ENCODE assay signal across 18 cellular contexts in the genomic region with DNA sequence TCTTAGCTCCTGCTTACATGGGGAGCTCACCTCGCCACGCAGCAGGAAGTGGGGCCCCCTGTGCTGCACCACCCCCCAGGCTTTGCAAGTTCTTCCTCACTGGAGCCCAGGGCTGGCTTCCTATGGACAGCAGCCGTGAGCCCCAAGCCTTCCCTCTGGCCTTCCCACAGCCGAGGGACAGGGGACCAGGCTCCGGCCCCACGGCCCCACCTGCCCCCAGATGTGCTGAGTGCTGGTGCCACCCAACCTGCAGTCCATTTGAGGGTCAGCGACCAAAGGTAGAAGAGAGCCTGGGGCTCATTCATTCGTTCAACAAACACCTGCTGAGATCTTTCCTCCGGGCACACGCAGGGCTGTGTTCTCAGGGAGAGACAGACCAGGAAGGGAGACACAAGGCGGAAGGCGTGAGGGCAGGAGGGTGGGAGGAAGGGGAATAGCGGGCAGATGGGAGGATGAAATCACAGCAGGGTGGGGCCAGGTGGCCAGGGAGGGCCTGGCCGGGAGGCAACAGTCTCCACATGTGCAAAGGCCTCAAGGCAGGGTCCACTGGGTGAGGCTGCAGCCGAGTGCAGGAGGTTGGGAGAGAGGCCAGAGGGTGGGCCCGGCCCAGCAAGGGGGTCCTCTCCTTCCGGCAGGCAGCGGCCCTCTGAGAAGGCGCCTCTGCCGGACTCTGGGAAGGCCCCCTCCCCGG.
A peak's percentile ranks its signal among the peaks of the same experiment; 100 is the strongest.
DNase-seq lines count a peak whose midpoint lies in the region; ATAC-seq, FAIRE-seq and TF ChIP-seq lines count a peak whose summit lies in the region.
"Had no signal": no experiment of that assay in that cellular context is flagged by ENCODE, and none has a peak within 500 bp of the region (broad histone marks: within the 10 kb centered on the region; RNA-seq: fewer than 3 reads in every experiment).

No MANE protein-coding gene starts in this region.

- ATAC-seq in activated CD4-positive, CD25-positive, alpha-beta regulatory T cell treated with anti-CD3 and anti-CD28 coated beads, Interleukin-2, amount 50 U/mL, for 24 hours = no peak
- ATAC-seq in left ventricle myocardium superior (no peak), GM18870 (IDR thresholded peaks at IDR 0.05; ENCODE audit: unreplicated experiment) (no peak)
- ATAC-seq: effector memory CD8-positive, alpha-beta T cell; naive thymus-derived CD8-positive, alpha-beta T cell had no signal

- H3K27ac ChIP-seq in HEK293 (ENCODE audit: extremely low read depth, low read depth, low read length) = no peak overlapping the region
- H3K27ac ChIP-seq: cardiac muscle cell, PC-9 had no signal

- CTCF ChIA-PET in HEK293 (lab: Yijun Ruan, JAX) = no interaction called here

- POLR2A ChIA-PET in HEK293 (lab: Yijun Ruan, JAX) = no interaction called here

- no peak for TF ChIP-seq CTCF in HEK293 (tag by site-specific recombination; IDR thresholded peaks at IDR 0.05)
- no peak for TF ChIP-seq CTCF in GM20000 (IDR thresholded peaks at IDR 0.05; ENCODE audit: extremely low read depth, missing control alignments)

- H3K9me3 ChIP-seq in HEK293 (ENCODE audit: control insufficient read depth, insufficient read depth, low read depth, low read length) = no peaks in the 10 kb centered on the region

- no peaks in the 10 kb centered on the region for H3K4me1 ChIP-seq in HEK293 (ENCODE audit: control insufficient read depth, insufficient read depth, low read length)

- no peaks in the 10 kb centered on the region for H3K36me3 ChIP-seq in HEK293 (ENCODE audit: control insufficient read depth in 2 of 2, insufficient read depth in 1 of 2, low read length in 2 of 2)
- H3K36me3 ChIP-seq: cardiac muscle cell had no signal

- intact Hi-C loops in left ventricle myocardium superior (cut with micrococcal nuclease) (no loop called here), posterior vena cava (cut with DNase I) (no loop called here)

- no peak for FAIRE-seq in frontal cortex (lab: Jason Lieb, UNC)

- peak; percentile 25 for DNase-seq in activated CD4-positive, CD25-positive, alpha-beta regulatory T cell treated with anti-CD3 and anti-CD28 coated beads, Interleukin-2, amount 50 U/mL, for 72 hours
- DNase-seq in left ventricle myocardium superior (peak; percentile 12), posterior vena cava (ENCODE audit: low spot score) (peak; percentile 71), frontal cortex (ENCODE audit: low spot score in 2 of 2) (no peak), GM20000 (ENCODE audit: low spot score) (no peak)
- DNase-seq: effector memory CD8-positive, alpha-beta T cell; GOT3; MM.1S; NCI-H2029 treated with DMSO at 0.1 percent for 48 hours; NCI-H526 treated with DMSO at 0.1 percent for 48 hours; PC-9; SW 1271 had no signal

- H3K4me3 ChIP-seq in HEK293 (ENCODE audit: low read depth, low read length) = no peak overlapping the region
- H3K4me3 ChIP-seq: cardiac muscle cell, lung, PC-9 had no signal

TF ChIP-seq in HEK293, 187 proteins besides CTCF, POLR2A, EP300 and RAD21:
- peak; percentile 15; the same call in 1 of the 2 replicates for TF ChIP-seq ZIC2 (tag by site-specific recombination; IDR thresholded peaks at IDR 0.05)
- no peak for TF ChIP-seq ZNF274 (IDR thresholded peaks at IDR 0.05; ENCODE audit: low read length)
- TF ChIP-seq ZNF274 (tag by site-specific recombination; IDR thresholded peaks at IDR 0.05; ENCODE audit: borderline replicate concordance) = no peak
- no peak for TF ChIP-seq ZNF394 (tag by site-specific recombination; IDR thresholded peaks at IDR 0.05; ENCODE audit: borderline replicate concordance)
- no peak for TF ChIP-seq EGR2 (tag by site-specific recombination; IDR thresholded peaks at IDR 0.05; ENCODE audit: low read depth)
- 0 out of 2 replicates have a peak, but pooled peaks have one; percentile 20 for TF ChIP-seq ZNF623 (tag by site-specific recombination; IDR thresholded peaks at IDR 0.05)
- TF ChIP-seq KLF17 (tag by site-specific recombination; IDR thresholded peaks at IDR 0.05) = peak; percentile 58; the same call in 1 of the 2 replicates
- no peak for TF ChIP-seq SP2 (tag by site-specific recombination; IDR thresholded peaks at IDR 0.05)
- TF ChIP-seq ZNF624 (tag by site-specific recombination; IDR thresholded peaks at IDR 0.05) = no peak
- no peak for TF ChIP-seq GLI4 (tag by site-specific recombination; IDR thresholded peaks at IDR 0.05)
- no peak for TF ChIP-seq ZNF558 (tag by site-specific recombination; IDR thresholded peaks at IDR 0.05)

Comparison
In these comparisons a context has a peak if more than half of its experiments do, and no peak if none do; other contexts are left out.
1. DNase-seq: peak in activated CD4-positive, CD25-positive, alpha-beta regulatory T cell treated with anti-CD3 and anti-CD28 coated beads, Interleukin-2, amount 50 U/mL, for 72 hours (single experiment), left ventricle myocardium superior (single experiment) and posterior vena cava (single experiment); none in frontal cortex (0 of 2) and GM20000 (single experiment).